In genomic region chr3:51280171-51280570, GRCh38 we compare ENCODE assay signal across 26 cellular contexts.
"Had no signal": no experiment of that assay in that cellular context is flagged by ENCODE, and none has a peak within 500 bp of the region (broad histone marks: within the 10 kb centered on the region; RNA-seq: fewer than 3 reads in every experiment).

No MANE protein-coding gene starts in this region.

- H3K27me3 ChIP-seq: gastrocnemius medialis, uterus had no signal

- H3K4me3 ChIP-seq: coronary artery, gastrocnemius medialis, left lung, lung, skin epidermis, uterus had no signal

- H3K4me1 ChIP-seq: gastrocnemius medialis, left lung, uterus had no signal

- DNase-seq: activated CD4-positive, alpha-beta memory T cell treated with anti-CD3 and anti-CD28 coated beads for 36 hours; activated CD4-positive, alpha-beta T cell treated with anti-CD3 and anti-CD28 coated beads for 48 hours; activated CD8-positive, alpha-beta memory T cell treated with anti-CD3 and anti-CD28 coated beads, Interleukin-2, amount 50 U/mL, for 4 hours; activated gamma-delta T cell; activated naive CD4-positive, alpha-beta T cell treated with anti-CD3 and anti-CD28 coated beads, Interleukin-2, amount 10 ng/mL, durations not matched to agents 7 days and 5 days; activated naive CD8-positive, alpha-beta T cell treated with anti-CD3 and anti-CD28 coated beads, Interleukin-2, amount 10 ng/mL, durations not matched to agents 7 days and 5 days; activated T-cell treated with anti-CD3 and anti-CD28 coated beads, Interleukin-2, amount 50 U/mL, for 24 hours; effector memory CD8-positive, alpha-beta T cell; erythroblast; gastrocnemius medialis; kidney glomerular epithelial cell; left lung; naive B cell; retina; stimulated activated CD4-positive, alpha-beta T cell treated with anti-CD3 and anti-CD28 coated beads, Interleukin-12 subunit alpha, Interleukin-12 subunit beta, amount 100 ng/mL, for 4 hours; stimulated activated CD4-positive, alpha-beta T cell treated with anti-CD3 and anti-CD28 coated beads, Interleukin-4, amount 100 ng/mL, for 1 hour; stimulated activated naive CD8-positive, alpha-beta T cell treated with anti-CD3 and anti-CD28 coated beads, Interleukin-15, Interleukin-2, amounts not matched to agents 100 U/mL and 50 U/mL, for 24 hours; T-helper 17 cell; T1000; uterus; WERI-Rb-1 had no signal

- H3K36me3 ChIP-seq: gastrocnemius medialis, left lung, uterus, WERI-Rb-1 had no signal

- H3K9me3 ChIP-seq: gastrocnemius medialis, left lung, uterus had no signal

- ATAC-seq: activated CD4-positive, CD25-positive, alpha-beta regulatory T cell treated with anti-CD3 and anti-CD28 coated beads, Interleukin-2, amount 50 U/mL, for 24 hours; effector memory CD8-positive, alpha-beta T cell; gastrocnemius medialis; left lung; sciatic nerve; stimulated activated naive CD8-positive, alpha-beta T cell treated with anti-CD3 and anti-CD28 coated beads, Interleukin-15, Interleukin-2, amounts not matched to agents 100 U/mL and 50 U/mL, for 24 hours; T-helper 17 cell had no signal

- H3K27ac ChIP-seq: coronary artery, gastrocnemius medialis, left lung, skin epidermis, uterus, WERI-Rb-1 had no signal
